ENCODE assay signal across 27 cellular contexts in genomic region chr1:937521-937920, GRCh38. TPM values are rescaled to one million over a fixed set of nuclear protein-coding genes. Genes with fewer than 3 reads are reported as not detected.
DNase-seq lines count a peak whose midpoint lies in the region; ATAC-seq, FAIRE-seq and TF ChIP-seq lines count a peak whose summit lies in the region.
"Had no signal": no experiment of that assay in that cellular context is flagged by ENCODE, and none has a peak within 500 bp of the region (broad histone marks: within the 10 kb centered on the region; RNA-seq: fewer than 3 reads in every experiment).

No MANE protein-coding gene starts in this region.

- no peak for TF ChIP-seq EP300 in A549 (IDR thresholded peaks at IDR 0.05)

- H3K4me1 Mint-ChIP-seq in memory B cell = peaks cover 5% of the 10 kb centered on the region
- peaks cover 22% of the 10 kb centered on the region for H3K4me1 Mint-ChIP-seq in progenitor cell of endocrine pancreas (ENCODE audit: low read depth)

- FAIRE-seq in A549 (lab: Jason Lieb, UNC) = no peak
- FAIRE-seq: GM12878 had no signal

- DNase-seq in A549 (ENCODE audit: low read depth in 1 of 2, low spot score in 1 of 2) (no peak), SJSA1 (ENCODE audit: low read depth in 1 of 2, low spot score in 2 of 2) (no peak), memory B cell (ENCODE audit: low spot score in 2 of 2) (no peak), progenitor cell of endocrine pancreas (ENCODE audit: low spot score, unreplicated experiment) (no peak), DMS114 treated with DMSO at 0.1 percent for 48 hours (lab: John Stamatoyannopoulos, UW; ENCODE audit: unreplicated experiment) (no peak), lower leg skin (ENCODE audit: low spot score in 2 of 2) (no peak)
- DNase-seq: CD4-positive, alpha-beta memory T cell; DMS79; EL; GDM1; NCI-H1092; NCI-H1436; NCI-H187; NCI-H2081 treated with DMSO at 0.1 percent for 48 hours; NCI-H2171; NCI-H510A; SHP77 treated with DMSO at 0.1 percent for 48 hours had no signal

- H3K4me3 ChIP-seq in A549 (no peak overlapping the region), SJSA1 (no peak overlapping the region; the same call in 1 of the 2 replicates), lower leg skin (ENCODE audit: low read depth, poor library complexity, severe bottlenecking) (no peak overlapping the region)
- H3K4me3 ChIP-seq: GM12878, GM23338, HAP-1 had no signal

- no peak for TF ChIP-seq RAD21 in A549 (conservative IDR thresholded peaks at IDR 0.05 in 1 of 2, IDR thresholded peaks at IDR 0.05 in 1 of 2)

- H3K27ac ChIP-seq in A549 (peak overlapping the region; percentile 100), SJSA1 (peak overlapping the region; percentile 25; the same call in 1 of the 2 replicates)
- H3K27ac ChIP-seq: HL-60 had no signal

- ATAC-seq in A549 (no peak), memory B cell (ENCODE audit: low read depth) (no peak), GM21528 (IDR thresholded peaks at IDR 0.05; ENCODE audit: low FRiP score, unreplicated experiment) (no peak), HG03460 (IDR thresholded peaks at IDR 0.05; ENCODE audit: unreplicated experiment) (no peak)
- ATAC-seq: GM23338 had no signal

- H3K27ac Mint-ChIP-seq in memory B cell = no peak overlapping the region
- peak overlapping the region; percentile 81 for H3K27ac Mint-ChIP-seq in progenitor cell of endocrine pancreas
- H3K27ac Mint-ChIP-seq: CD4-positive, alpha-beta memory T cell; GM23338 had no signal

- no peaks in the 10 kb centered on the region for H3K9me3 ChIP-seq in A549
- peaks cover 5% of the 10 kb centered on the region for H3K9me3 ChIP-seq in SJSA1 (replicated peaks)
- H3K9me3 ChIP-seq: Caco-2, HAP-1, SK-N-SH had no signal

- CTCF ChIA-PET in A549 (lab: Yijun Ruan, JAX) = interaction anchor here (0.7 to 8.1 kb wide), 16 partner anchors 9 to 256 kb away, joined by 3 to 84 read pairs (median 6); partner anchors contain the start of gene SAMD11

- no peak for TF ChIP-seq CTCF in A549 (IDR thresholded peaks at IDR 0.05)
- TF ChIP-seq CTCF in progenitor cell of endocrine pancreas (IDR thresholded peaks at IDR 0.05; ENCODE audit: unreplicated experiment) = no peak
- TF ChIP-seq CTCF in lower leg skin (IDR thresholded peaks at IDR 0.05) = no peak

- H3K9me3 Mint-ChIP-seq in memory B cell = no peaks in the 10 kb centered on the region
- no peaks in the 10 kb centered on the region for H3K9me3 Mint-ChIP-seq in progenitor cell of endocrine pancreas (ENCODE audit: low read depth)
- H3K9me3 Mint-ChIP-seq: CD4-positive, alpha-beta memory T cell; GM23338 had no signal

- peak overlapping the region; percentile 100 for H3K4me2 ChIP-seq in A549
- H3K4me2 ChIP-seq: GM23338, SK-N-SH had no signal

- H3K4me1 ChIP-seq in A549 (peaks cover 47% of the 10 kb centered on the region), SJSA1 (replicated peaks) (peaks cover 64% of the 10 kb centered on the region)

- H3K27me3 Mint-ChIP-seq in memory B cell (peaks cover 35% of the 10 kb centered on the region), progenitor cell of endocrine pancreas (peaks cover 26% of the 10 kb centered on the region)

- H3K4me3 Mint-ChIP-seq in memory B cell (peak overlapping the region; percentile 27), progenitor cell of endocrine pancreas (ENCODE audit: low read depth) (no peak overlapping the region)
- H3K4me3 Mint-ChIP-seq: CD4-positive, alpha-beta memory T cell; GM23338 had no signal

- no peak for TF ChIP-seq POLR2A in A549 (IDR thresholded peaks at IDR 0.05; ENCODE audit: low read length)
- no peak for TF ChIP-seq POLR2A in lower leg skin (IDR thresholded peaks at IDR 0.05)

- no peaks in the 10 kb centered on the region for H3K27me3 ChIP-seq in SJSA1 (replicated peaks)

- no peaks in the 10 kb centered on the region for H3K36me3 Mint-ChIP-seq in memory B cell
- no peaks in the 10 kb centered on the region for H3K36me3 Mint-ChIP-seq in progenitor cell of endocrine pancreas (ENCODE audit: insufficient read depth)
- H3K36me3 Mint-ChIP-seq: CD4-positive, alpha-beta memory T cell had no signal

- peaks cover 49% of the 10 kb centered on the region for H3K36me3 ChIP-seq in SJSA1
- H3K36me3 ChIP-seq: HAP-1 had no signal

- 88% methylated on average over 5 of the region's 16 CpGs for WGBS in A549 (ENCODE audit: missing lambda C conversion rate)
- WGBS in lower leg skin, 2 donors = 74 to 78% methylated on average over 6 to 16 of the region's 16 CpGs

- intact Hi-C loops in lower leg skin (cut with DNase I; ENCODE audit: low total_unique reads) = no loop called here

- POLR2A ChIA-PET in A549 (lab: Yijun Ruan, JAX) = no interaction called here

TF ChIP-seq in A549, 52 proteins besides CTCF, POLR2A, EP300 and RAD21:
- TF ChIP-seq KDM5A (IDR thresholded peaks at IDR 0.05) (no peak), ELK1 (IDR thresholded peaks at IDR 0.05; ENCODE audit: low read depth, low read length) (no peak), JUN (IDR thresholded peaks at IDR 0.05) (no peak), SREBF2 (IDR thresholded peaks at IDR 0.05) (no peak)

RNA-seq across cellular contexts. Expression of gene SAMD11, which starts 13.8 kb away (rescaled TPM):
- 13.3 and 22.4 TPM in 2 replicates for polyA plus RNA-seq in A549 (2011; rRNA removed)
- polyA plus RNA-seq in A549 (2012; cell fraction: cytosol; rRNA removed) = 35.9 and 62.6 TPM in 2 replicates
- polyA plus RNA-seq in A549 (2012; cell fraction: nucleus; rRNA removed) = 122 and 165 TPM in 2 replicates
- polyA plus RNA-seq in A549 (2017; fragmentation: RNase III; extraction: RNeasy Plus Mini Kit Qiagen cat#74134 plus additional on column Dnase treatment) = 32.9 to 52.8 TPM (median 46.2 TPM) in 3 replicates
- 10.7 and 15.8 TPM in 2 replicates for polyA minus RNA-seq in A549 (2011; rRNA and poly(A)+ RNA removed)
- 232 and 256 TPM in 2 replicates for total RNA-seq in SJSA1 (2014; rRNA removed; shearing (Covaris generic))
- total RNA-seq in progenitor cell of endocrine pancreas = 42.9 and 53.9 TPM in 2 replicates
- 1 to 10 TPM in 2 of 4 donors, under 1 TPM in 1, not detected in 1; 0.44 to 1.9 (median 1.7) TPM for total RNA-seq in lower leg skin
- total RNA-seq: CD4-positive, alpha-beta memory T cell; GM12878 had no signal

RNA-seq across cellular contexts. Expression of gene NOC2L, which starts 21.5 kb away (rescaled TPM):
- 41.0 and 48.4 TPM in 2 replicates for polyA plus RNA-seq in A549 (2011; rRNA removed)
- 74.3 and 83.6 TPM in 2 replicates for polyA plus RNA-seq in A549 (2012; cell fraction: cytosol; rRNA removed)
- 144 and 170 TPM in 2 replicates for polyA plus RNA-seq in A549 (2012; cell fraction: nucleus; rRNA removed)
- polyA plus RNA-seq in A549 (2017; fragmentation: RNase III; extraction: RNeasy Plus Mini Kit Qiagen cat#74134 plus additional on column Dnase treatment) = 68.1 to 81.6 TPM (median 73.5 TPM) in 3 replicates
- 55.5 and 68.4 TPM in 2 replicates for polyA minus RNA-seq in A549 (2011; rRNA and poly(A)+ RNA removed)
- 100 and 129 TPM in 2 replicates for total RNA-seq in SJSA1 (2014; rRNA removed; shearing (Covaris generic))
- 71.9 and 78.2 TPM in 2 replicates for total RNA-seq in progenitor cell of endocrine pancreas
- 10 to 100 TPM; 44.7 to 67.8 (median 59.6) TPM for total RNA-seq in lower leg skin

RNA-seq across cellular contexts. Expression of gene KLHL17, which starts 22.9 kb away (rescaled TPM):
- 5.7 and 8.5 TPM in 2 replicates for polyA plus RNA-seq in A549 (2011; rRNA removed)
- 24.0 and 29.4 TPM in 2 replicates for polyA plus RNA-seq in A549 (2012; cell fraction: cytosol; rRNA removed)
- 322 and 395 TPM in 2 replicates for polyA plus RNA-seq in A549 (2012; cell fraction: nucleus; rRNA removed)
- 17.9 to 21.6 TPM (median 18.7 TPM) in 3 replicates for polyA plus RNA-seq in A549 (2017; fragmentation: RNase III; extraction: RNeasy Plus Mini Kit Qiagen cat#74134 plus additional on column Dnase treatment)
- polyA minus RNA-seq in A549 (2011; rRNA and poly(A)+ RNA removed) = 1.9 and 2.5 TPM in 2 replicates
- total RNA-seq in SJSA1 (2014; rRNA removed; shearing (Covaris generic)) = 7.2 and 11.5 TPM in 2 replicates
- total RNA-seq in progenitor cell of endocrine pancreas = 45.3 and 47.5 TPM in 2 replicates
- total RNA-seq in lower leg skin = 10 to 100 TPM in 3 of 4 donors, 1 to 10 TPM in 1; 9.7 to 30.9 (median 16.3) TPM

RNA-seq across cellular contexts. Expression of gene PLEKHN1, which starts 28.8 kb away (rescaled TPM):
- polyA plus RNA-seq in A549 (2011; rRNA removed) = 0.61 and 0.75 TPM in 2 replicates
- 1.6 and 2.3 TPM in 2 replicates for polyA plus RNA-seq in A549 (2012; cell fraction: cytosol; rRNA removed)
- 9.4 and 13.1 TPM in 2 replicates for polyA plus RNA-seq in A549 (2012; cell fraction: nucleus; rRNA removed)
- 3.2 to 3.6 TPM (median 3.4 TPM) in 3 replicates for polyA plus RNA-seq in A549 (2017; fragmentation: RNase III; extraction: RNeasy Plus Mini Kit Qiagen cat#74134 plus additional on column Dnase treatment)
- polyA minus RNA-seq in A549 (2011; rRNA and poly(A)+ RNA removed) = 0.33 and 0.73 TPM in 2 replicates
- total RNA-seq in SJSA1 (2014; rRNA removed; shearing (Covaris generic)) = 0.34 TPM in 1 of 2 replicates, not detected in the other
- 1.1 and 1.9 TPM in 2 replicates for total RNA-seq in progenitor cell of endocrine pancreas
- total RNA-seq in lower leg skin = 100 to 1,000 TPM in 1 of 4 donors, 10 to 100 TPM in 3; 38.7 to 109 (median 45.3) TPM
- polyA plus RNA-seq: SK-N-SH had no signal

RNA-seq across cellular contexts. Expression of gene PERM1, which starts 44.4 kb away (rescaled TPM):
- polyA plus RNA-seq in A549 (2011; rRNA removed) = not detected in 2 replicates
- polyA plus RNA-seq in A549 (2012; cell fraction: cytosol; rRNA removed) = 0.03 and 0.05 TPM in 2 replicates
- 0.09 and 0.17 TPM in 2 replicates for polyA plus RNA-seq in A549 (2012; cell fraction: nucleus; rRNA removed)
- 0.12 to 0.33 TPM (median 0.30 TPM) in 3 replicates for polyA plus RNA-seq in A549 (2017; fragmentation: RNase III; extraction: RNeasy Plus Mini Kit Qiagen cat#74134 plus additional on column Dnase treatment)
- 0.12 TPM in 1 of 2 replicates, not detected in the other for polyA minus RNA-seq in A549 (2011; rRNA and poly(A)+ RNA removed)
- total RNA-seq in SJSA1 (2014; rRNA removed; shearing (Covaris generic)) = 0.11 TPM in 1 of 2 replicates, not detected in the other
- not detected in 2 replicates for total RNA-seq in progenitor cell of endocrine pancreas
- under 1 TPM in 3 of 4 donors, not detected in 1; 0.17 to 0.46 (median 0.29) TPM for total RNA-seq in lower leg skin
- total RNA-seq: A172; CD4-positive, alpha-beta memory T cell; GM12878; GM23338 had no signal
- polyA plus RNA-seq: AG04450, GM12878 had no signal

Comparison
In these comparisons a context has a peak if more than half of its experiments do, and no peak if none do; other contexts are left out.
1. RNA of gene SAMD11, which starts 13.8 kb away (total RNA-seq): 232 to 256 TPM in SJSA1 and 42.9 to 53.9 TPM in progenitor cell of endocrine pancreas; 0.44 to 1.9 TPM in lower leg skin; every median in the first group is over 10 times any median in the second.